In genomic region chr2:19541884-19542283, GRCh38 we compare ENCODE assay signal across 18 cellular contexts.
DNase-seq lines count a peak whose midpoint lies in the region; ATAC-seq and TF ChIP-seq lines count a peak whose summit lies in the region.
"Had no signal": no experiment of that assay in that cellular context is flagged by ENCODE, and none has a peak within 500 bp of the region (broad histone marks: within the 10 kb centered on the region; RNA-seq: fewer than 3 reads in every experiment).

No MANE protein-coding gene starts in this region.

- DNase-seq in NCI-H82 (lab: John Stamatoyannopoulos, UW) (peak; percentile 42), NCI-H82 treated with DMSO at 0.1 percent for 48 hours (lab: John Stamatoyannopoulos, UW; ENCODE audit: unreplicated experiment) (no peak), IMR-90 (no peak), osteoblast (ENCODE audit: insufficient read length, low spot score, missing footprints) (peak; percentile 56), uterus (no peak), cardiac septum (ENCODE audit: low spot score) (no peak), erythroblast (lab: John Stamatoyannopoulos, UW) (no peak)
- DNase-seq: activated CD4-positive, alpha-beta T cell treated with anti-CD3 and anti-CD28 coated beads, Interleukin-2, amount 50 U/mL, for 48 hours; activated naive CD4-positive, alpha-beta T cell treated with anti-CD3 and anti-CD28 coated beads, Interleukin-2, amount 10 ng/mL, durations not matched to agents 7 days and 5 days; activated T-cell treated with anti-CD3 and anti-CD28 coated beads, Interleukin-2, amount 50 U/mL, for 1 hour; CD4-positive, alpha-beta T cell; cortex of kidney; NCI-H1105 treated with DMSO at 0.1 percent for 48 hours; OCI-M1; right cardiac atrium; SK-N-SH had no signal

- H4K8ac ChIP-seq in IMR-90 (ENCODE audit: low read depth in 2 of 2, low read length in 2 of 2): no peak overlapping the region

- TF ChIP-seq POLR2A in IMR-90 (IDR thresholded peaks at IDR 0.05; ENCODE audit: low read depth, low read length): no peak
- TF ChIP-seq POLR2A in uterus (IDR thresholded peaks at IDR 0.05): no peak
- no peak for TF ChIP-seq POLR2A in erythroblast (IDR thresholded peaks at IDR 0.05; ENCODE audit: low read length)

- ATAC-seq in IMR-90 (ENCODE audit: low read depth): no peak
- ATAC-seq: right cardiac atrium had no signal

- no peaks in the 10 kb centered on the region for H3K9me1 ChIP-seq in IMR-90 (ENCODE audit: insufficient read depth, low read length)

- no peak overlapping the region for H4K91ac ChIP-seq in IMR-90 (ENCODE audit: insufficient read depth, low read depth, low read length)

- intact Hi-C loops in IMR-90 (cut with micrococcal nuclease) (loop anchor here (5.0 kb wide), 1 partner anchor 115 kb away; no protein-coding TSS in a partner anchor), uterus (cut with DNase I; ENCODE audit: low total_unique reads) (no loop called here), cardiac septum (cut with DNase I) (no loop called here)

- no peak overlapping the region for H3K4me3 ChIP-seq in IMR-90 (ENCODE audit: insufficient read depth, low read depth, low read length)
- H3K4me3 ChIP-seq in osteoblast (ENCODE audit: insufficient read depth, low read length): no peak overlapping the region
- no peak overlapping the region for H3K4me3 ChIP-seq in uterus
- H3K4me3 ChIP-seq: neural progenitor cell had no signal

- H2BK15ac ChIP-seq in IMR-90 (ENCODE audit: low read depth, low read length): peak overlapping the region; percentile 3; the same call in 1 of the 3 replicates

- H2AFZ ChIP-seq in IMR-90 (replicated peaks; ENCODE audit: low read length, poor library complexity) (no peak overlapping the region), osteoblast (ENCODE audit: low read length) (no peak overlapping the region)
- H2AFZ ChIP-seq: neural progenitor cell had no signal

- H3K23ac ChIP-seq in IMR-90 (ENCODE audit: low read depth, low read length): no peak overlapping the region

- dilution Hi-C loops in IMR-90 (cut with HindIII; ENCODE audit: low sequenced_read_pairs, unreplicated experiment): no loop called here

- H2BK120ac ChIP-seq in IMR-90 (ENCODE audit: low read depth, low read length): no peak overlapping the region

- in situ Hi-C loops in IMR-90 (cut with MboI; ENCODE audit: low sequenced_read_pairs): no loop called here

- H2BK5ac ChIP-seq in IMR-90 (ENCODE audit: low read depth, low read length, poor library complexity, severe bottlenecking): no peak overlapping the region

- H2AK9ac ChIP-seq in IMR-90 (replicated peaks; ENCODE audit: low read depth, low read length, poor library complexity): no peak overlapping the region

- H3K9ac ChIP-seq in IMR-90 (ENCODE audit: low read depth, low read length): no peak overlapping the region
- H3K9ac ChIP-seq: neural progenitor cell, SK-N-SH had no signal

- no peak overlapping the region for H3K14ac ChIP-seq in IMR-90 (replicated peaks; ENCODE audit: low read depth, low read length)

- no peaks in the 10 kb centered on the region for H3K36me3 ChIP-seq in IMR-90 (ENCODE audit: control insufficient read depth, insufficient read depth, low read length)
- no peaks in the 10 kb centered on the region for H3K36me3 ChIP-seq in osteoblast (ENCODE audit: insufficient read depth, low read length)
- H3K36me3 ChIP-seq in uterus: no peaks in the 10 kb centered on the region
- H3K36me3 ChIP-seq: neural progenitor cell had no signal

- no peaks in the 10 kb centered on the region for H3K79me2 ChIP-seq in osteoblast (ENCODE audit: insufficient read depth, low read length)

- H3K4me1 ChIP-seq in IMR-90 (ENCODE audit: control insufficient read depth, insufficient read depth, low read length) (peaks cover 4% of the 10 kb centered on the region), osteoblast (ENCODE audit: insufficient read depth, low read length) (peaks cover 45% of the 10 kb centered on the region), uterus (no peaks in the 10 kb centered on the region)
- H3K4me1 ChIP-seq: neural progenitor cell had no signal

- H2BK20ac ChIP-seq in IMR-90 (ENCODE audit: low read depth, low read length): no peak overlapping the region

- H3K9me3 ChIP-seq in IMR-90 (ENCODE audit: control insufficient read depth, insufficient read depth, low read length): no peaks in the 10 kb centered on the region
- no peaks in the 10 kb centered on the region for H3K9me3 ChIP-seq in osteoblast (ENCODE audit: low read depth, low read length)
- H3K9me3 ChIP-seq in uterus: no peaks in the 10 kb centered on the region
- H3K9me3 ChIP-seq: SK-N-SH had no signal

- H3K18ac ChIP-seq in IMR-90 (ENCODE audit: low read depth, low read length): no peak overlapping the region

- TF ChIP-seq RAD21 in IMR-90 (IDR thresholded peaks at IDR 0.05; ENCODE audit: low read length): no peak

- H3K27ac ChIP-seq in IMR-90 (ENCODE audit: insufficient read depth, low read length): no peak overlapping the region
- H3K27ac ChIP-seq in VCaP: no peak overlapping the region
- no peak overlapping the region for H3K27ac ChIP-seq in osteoblast (ENCODE audit: low read depth, low read length)
- H3K27ac ChIP-seq in uterus: no peak overlapping the region
- H3K27ac ChIP-seq: neural progenitor cell had no signal

- no peak overlapping the region for H3K56ac ChIP-seq in IMR-90 (ENCODE audit: extremely low read depth, insufficient read depth, low read length)

- CTCF ChIA-PET in IMR-90 (lab: Yijun Ruan, JAX): no interaction called here

- H3K4me2 ChIP-seq in IMR-90 (ENCODE audit: low read depth, low read length) (no peak overlapping the region), osteoblast (ENCODE audit: insufficient read depth, low read length) (no peak overlapping the region)
- H3K4me2 ChIP-seq: neural progenitor cell, SK-N-SH had no signal

- H3K4ac ChIP-seq in IMR-90 (ENCODE audit: low read depth, low read length): peak overlapping the region; percentile 12; the same call in 1 of the 2 replicates

- H2AK5ac ChIP-seq in IMR-90 (ENCODE audit: low read depth, low read length): no peak overlapping the region; the same call in 1 of the 2 replicates

- WGBS in IMR-90 (ENCODE audit: extremely low coverage in 2 of 2, insufficient read length in 1 of 2), 2 experiments: 80% methylated on average over 1 of the region's 4 CpGs; no CpG with 5 or more reads in 1 of the 2 experiments

- H3K27me3 ChIP-seq in IMR-90 (ENCODE audit: control insufficient read depth, insufficient read depth, low read length) (no peaks in the 10 kb centered on the region), osteoblast (ENCODE audit: insufficient read depth, low read length) (no peaks in the 10 kb centered on the region), uterus (no peaks in the 10 kb centered on the region)
- H3K27me3 ChIP-seq: neural progenitor cell had no signal

- POLR2A ChIA-PET in IMR-90 (lab: Charles Lee; ENCODE audit: unreplicated experiment): no interaction called here

- TF ChIP-seq CTCF in IMR-90 (conservative IDR thresholded peaks at IDR 0.05; ENCODE audit: low read depth, low read length): no peak
- TF ChIP-seq CTCF in VCaP (conservative IDR thresholded peaks at IDR 0.05): 0 out of 2 replicates have a peak, but pooled peaks have one; percentile 6
- no peak for TF ChIP-seq CTCF in osteoblast (IDR thresholded peaks at IDR 0.05; ENCODE audit: extremely low read depth, low read depth, low read length)
- no peak for TF ChIP-seq CTCF in uterus (IDR thresholded peaks at IDR 0.05)

- H4K20me1 ChIP-seq in IMR-90 (ENCODE audit: insufficient read depth, low read length): no peaks in the 10 kb centered on the region
- H4K20me1 ChIP-seq in osteoblast (ENCODE audit: insufficient read depth, low read length): no peaks in the 10 kb centered on the region

- no peaks in the 10 kb centered on the region for H3K79me1 ChIP-seq in IMR-90 (ENCODE audit: low read depth in 1 of 2, low read length in 2 of 2)

- BruUV-seq in IMR-90 (replicated peaks; lab: Mats Ljungman, UMichigan): no TSS peak

- H4K5ac ChIP-seq in IMR-90 (ENCODE audit: low read depth, low read length): no peak overlapping the region

TF ChIP-seq in IMR-90, 13 proteins besides CTCF, POLR2A, EP300 and RAD21:
- TF ChIP-seq RFX5 (IDR thresholded peaks at IDR 0.05; ENCODE audit: low read depth, low read length) (no peak), MAZ (IDR thresholded peaks at IDR 0.05; ENCODE audit: borderline replicate concordance, low read depth, low read length) (no peak), BHLHE40 (IDR thresholded peaks at IDR 0.05; ENCODE audit: low read depth, low read length) (no peak), USF2 (IDR thresholded peaks at IDR 0.05; ENCODE audit: low read depth, low read length) (no peak), CHD1 (IDR thresholded peaks at IDR 0.05; ENCODE audit: low read depth, low read length) (no peak), FOS (IDR thresholded peaks at IDR 0.05; ENCODE audit: low read depth, low read length) (no peak), RCOR1 (IDR thresholded peaks at IDR 0.05; ENCODE audit: insufficient replicate concordance, low read length) (no peak), SMC3 (IDR thresholded peaks at IDR 0.05; ENCODE audit: low read depth, low read length) (no peak), ELK1 (IDR thresholded peaks at IDR 0.05; ENCODE audit: borderline replicate concordance, low read depth, low read length) (no peak), CEBPB (IDR thresholded peaks at IDR 0.05; ENCODE audit: low read depth, low read length) (no peak), NFE2L2 (IDR thresholded peaks at IDR 0.05; ENCODE audit: low read depth, low read length) (no peak), MAFK (IDR thresholded peaks at IDR 0.05; ENCODE audit: low read depth, low read length) (no peak), MXI1 (IDR thresholded peaks at IDR 0.05; ENCODE audit: borderline replicate concordance, low read depth, low read length) (no peak)

Comparison
In these comparisons a context has a peak if more than half of its experiments do, and no peak if none do; other contexts are left out.
1. DNase-seq: peak in NCI-H82 (single experiment) and osteoblast (single experiment); none in NCI-H82 treated with DMSO at 0.1 percent for 48 hours (single experiment), IMR-90 (single experiment), uterus (0 of 2), cardiac septum (single experiment) and erythroblast (0 of 2).